12 cellular contexts compared by ENCODE assay signal in genomic region chr16:68319185-68319908, GRCh38. TPM values are rescaled to one million over a fixed set of nuclear protein-coding genes. Genes with fewer than 3 reads are reported as not detected.
DNase-seq lines count a peak whose midpoint lies in the region; ATAC-seq and TF ChIP-seq lines count a peak whose summit lies in the region.
"Had no signal": no experiment of that assay in that cellular context is flagged by ENCODE, and none has a peak within 500 bp of the region (broad histone marks: within the 10 kb centered on the region; RNA-seq: fewer than 3 reads in every experiment).

No MANE protein-coding gene starts in this region.

- TF ChIP-seq POLR2A in sigmoid colon (IDR thresholded peaks at IDR 0.05) = no peak

- peak; percentile 77 to 79 for DNase-seq in activated T-cell treated with anti-CD3 and anti-CD28 coated beads, Interleukin-2, amount 50 U/mL, for 72 hours
- peak; percentile 20 to 36 for DNase-seq in stimulated activated CD4-positive, alpha-beta T cell treated with anti-CD3 and anti-CD28 coated beads, Interleukin-2, amount 100 ng/mL, for 48 hours
- DNase-seq in sigmoid colon = no peak
- no peak for DNase-seq in NOMO-1 (lab: John Stamatoyannopoulos, UW; ENCODE audit: unreplicated experiment in 2 of 2)
- DNase-seq in osteoblast (ENCODE audit: insufficient read length, low spot score, missing footprints) = no peak
- DNase-seq in neural progenitor cell (ENCODE audit: low spot score) = no peak
- DNase-seq: DMS153, endodermal cell, NCI-H510A treated with DMSO at 0.1 percent for 48 hours, SK-N-SH had no signal

- H3K27me3 ChIP-seq in sigmoid colon = no peaks in the 10 kb centered on the region
- no peaks in the 10 kb centered on the region for H3K27me3 ChIP-seq in osteoblast (ENCODE audit: insufficient read depth, low read length)
- no peaks in the 10 kb centered on the region for H3K27me3 ChIP-seq in neural progenitor cell

- no peak for TF ChIP-seq EP300 in sigmoid colon (IDR thresholded peaks at IDR 0.05)

- H3K79me2 ChIP-seq in osteoblast (ENCODE audit: insufficient read depth, low read length) (no peaks in the 10 kb centered on the region), neural progenitor cell (ENCODE audit: low read depth) (peaks cover 1% of the 10 kb centered on the region)

- H3K4me2 ChIP-seq in osteoblast (ENCODE audit: insufficient read depth, low read length) (no peak overlapping the region), neural progenitor cell (no peak overlapping the region)
- H3K4me2 ChIP-seq: SK-N-SH had no signal

- peak overlapping the region; percentile 72 for H3K27ac Mint-ChIP-seq in activated T-cell treated with anti-CD3 and anti-CD28 coated beads, Interleukin-2, amount 50 U/mL, for 72 hours
- H3K27ac Mint-ChIP-seq in neural progenitor cell = no peak overlapping the region
- H3K27ac Mint-ChIP-seq: endodermal cell had no signal

- no peak overlapping the region for H3K9ac ChIP-seq in neural progenitor cell
- H3K9ac ChIP-seq: SK-N-SH had no signal

- H3K4me3 Mint-ChIP-seq in activated T-cell treated with anti-CD3 and anti-CD28 coated beads, Interleukin-2, amount 50 U/mL, for 72 hours = peak overlapping the region; percentile 59 to 71
- H3K4me3 Mint-ChIP-seq in neural progenitor cell = no peak overlapping the region
- H3K4me3 Mint-ChIP-seq: endodermal cell had no signal

- H3K36me3 Mint-ChIP-seq in activated T-cell treated with anti-CD3 and anti-CD28 coated beads, Interleukin-2, amount 50 U/mL, for 72 hours (ENCODE audit: insufficient read depth in 2 of 2) = peaks cover 1 to 28% of the 10 kb centered on the region in 2 donors
- peaks cover 27% of the 10 kb centered on the region for H3K36me3 Mint-ChIP-seq in neural progenitor cell

- H3K4me1 ChIP-seq in sigmoid colon (no peaks in the 10 kb centered on the region), osteoblast (ENCODE audit: insufficient read depth, low read length) (no peaks in the 10 kb centered on the region), neural progenitor cell (no peaks in the 10 kb centered on the region)

- TF ChIP-seq CTCF in sigmoid colon (IDR thresholded peaks at IDR 0.05) (no peak), osteoblast (IDR thresholded peaks at IDR 0.05; ENCODE audit: extremely low read depth, low read depth, low read length) (no peak), neural progenitor cell (IDR thresholded peaks at IDR 0.05) (no peak)

- H3K4me1 Mint-ChIP-seq in activated T-cell treated with anti-CD3 and anti-CD28 coated beads, Interleukin-2, amount 50 U/mL, for 72 hours (ENCODE audit: low read depth) = peaks cover 26% of the 10 kb centered on the region
- peaks cover 10% of the 10 kb centered on the region for H3K4me1 Mint-ChIP-seq in neural progenitor cell
- H3K4me1 Mint-ChIP-seq: endodermal cell had no signal

- H3K4me3 ChIP-seq in sigmoid colon (no peak overlapping the region), osteoblast (ENCODE audit: insufficient read depth, low read length) (no peak overlapping the region), neural progenitor cell (no peak overlapping the region)

- peaks cover 5 to 80% (median 17%) of the 10 kb centered on the region in 4 donors for H3K36me3 ChIP-seq in sigmoid colon
- H3K36me3 ChIP-seq in osteoblast (ENCODE audit: insufficient read depth, low read length) = peaks cover 28% of the 10 kb centered on the region
- H3K36me3 ChIP-seq in neural progenitor cell = no peaks in the 10 kb centered on the region

- H3K9me3 Mint-ChIP-seq in activated T-cell treated with anti-CD3 and anti-CD28 coated beads, Interleukin-2, amount 50 U/mL, for 72 hours = no peaks in the 10 kb centered on the region
- no peaks in the 10 kb centered on the region for H3K9me3 Mint-ChIP-seq in neural progenitor cell
- H3K9me3 Mint-ChIP-seq: endodermal cell had no signal

- no peaks in the 10 kb centered on the region for H3K27me3 Mint-ChIP-seq in activated T-cell treated with anti-CD3 and anti-CD28 coated beads, Interleukin-2, amount 50 U/mL, for 72 hours (ENCODE audit: low read depth)
- H3K27me3 Mint-ChIP-seq in neural progenitor cell (ENCODE audit: insufficient read depth, low read depth) = peaks cover 4% of the 10 kb centered on the region

- H3F3A ChIP-seq in neural progenitor cell (ENCODE audit: low read depth) = no peaks in the 10 kb centered on the region

- peak; percentile 60 for ATAC-seq in GM18858 (IDR thresholded peaks at IDR 0.05; ENCODE audit: unreplicated experiment)
- ATAC-seq in HG02973 (IDR thresholded peaks at IDR 0.05; ENCODE audit: unreplicated experiment) = peak; percentile 70
- peak; percentile 100 for ATAC-seq in activated T-cell treated with anti-CD3 and anti-CD28 coated beads, Interleukin-2, amount 50 U/mL, for 72 hours (replicated peaks in 1 of 2)

- no peak overlapping the region for H3K27ac ChIP-seq in sigmoid colon
- H3K27ac ChIP-seq in osteoblast (ENCODE audit: low read depth, low read length) = no peak overlapping the region
- no peak overlapping the region for H3K27ac ChIP-seq in neural progenitor cell

- WGBS in sigmoid colon, 2 donors = 91 to 93% methylated on average over 6 of the region's 6 CpGs

- no peaks in the 10 kb centered on the region for H4K20me1 ChIP-seq in osteoblast (ENCODE audit: insufficient read depth, low read length)
- no peaks in the 10 kb centered on the region for H4K20me1 ChIP-seq in neural progenitor cell (ENCODE audit: low read depth)

- H3K9me3 ChIP-seq in sigmoid colon = no peaks in the 10 kb centered on the region
- no peaks in the 10 kb centered on the region for H3K9me3 ChIP-seq in osteoblast (ENCODE audit: low read depth, low read length)
- H3K9me3 ChIP-seq in neural progenitor cell (ENCODE audit: low read depth) = no peaks in the 10 kb centered on the region
- H3K9me3 ChIP-seq: SK-N-SH had no signal

- H2AFZ ChIP-seq in osteoblast (ENCODE audit: low read length) (no peak overlapping the region), neural progenitor cell (replicated peaks) (no peak overlapping the region)

- intact Hi-C loops in sigmoid colon (cut with DNase I) = no loop called here

RNA-seq across cellular contexts. Expression of gene PRMT7, which starts 8.5 kb away (rescaled TPM):
- 10 to 100 TPM; 71.2 to 75.9 TPM for total RNA-seq in activated T-cell treated with anti-CD3 and anti-CD28 coated beads, Interleukin-2, amount 50 U/mL, for 72 hours
- total RNA-seq in sigmoid colon = 10 to 100 TPM; 34.6 to 51.0 (median 45.6) TPM
- polyA plus RNA-seq in sigmoid colon = 10 to 100 TPM; 12.0 to 40.7 (median 19.0) TPM
- total RNA-seq in osteoblast = 35.4 and 36.9 TPM in 2 replicates
- 70.2 and 79.7 TPM in 2 replicates for total RNA-seq in neural progenitor cell (ENCODE audit: low replicate concordance)

RNA-seq across cellular contexts. Expression of gene SLC7A6OS, which starts 8.6 kb away (rescaled TPM):
- 10 to 100 TPM; 21.9 to 25.8 TPM for total RNA-seq in activated T-cell treated with anti-CD3 and anti-CD28 coated beads, Interleukin-2, amount 50 U/mL, for 72 hours
- total RNA-seq in sigmoid colon = 10 to 100 TPM in 3 of 4 donors, 1 to 10 TPM in 1; 9.5 to 20.8 (median 11.8) TPM
- 1 to 10 TPM; 4.8 to 10.0 (median 6.5) TPM for polyA plus RNA-seq in sigmoid colon
- total RNA-seq in osteoblast = 12.1 and 12.3 TPM in 2 replicates
- total RNA-seq in neural progenitor cell (ENCODE audit: low replicate concordance) = 18.7 and 18.8 TPM in 2 replicates

RNA-seq across cellular contexts. Expression of gene SLC7A6, which starts 55.0 kb away (rescaled TPM):
- 100 to 1,000 TPM in 1 of 2 donors, 10 to 100 TPM in 1; 99.8 to 131 TPM for total RNA-seq in activated T-cell treated with anti-CD3 and anti-CD28 coated beads, Interleukin-2, amount 50 U/mL, for 72 hours
- total RNA-seq in sigmoid colon = 10 to 100 TPM; 26.8 to 40.7 (median 35.1) TPM
- 10 to 100 TPM in 1 of 3 donors, 1 to 10 TPM in 2; 1.8 to 22.5 (median 2.5) TPM for polyA plus RNA-seq in sigmoid colon
- 35.1 and 36.9 TPM in 2 replicates for total RNA-seq in osteoblast
- total RNA-seq in neural progenitor cell (ENCODE audit: low replicate concordance) = 5.6 and 13.7 TPM in 2 replicates

Comparison
In these comparisons a context has a peak if more than half of its experiments do, and no peak if none do; other contexts are left out.
1. DNase-seq: peak in activated T-cell treated with anti-CD3 and anti-CD28 coated beads, Interleukin-2, amount 50 U/mL, for 72 hours (2 of 2) and stimulated activated CD4-positive, alpha-beta T cell treated with anti-CD3 and anti-CD28 coated beads, Interleukin-2, amount 100 ng/mL, for 48 hours (2 of 2); none in sigmoid colon (single experiment), NOMO-1 (0 of 2), osteoblast (single experiment) and neural progenitor cell (single experiment).
2. Peak in every context shown above with its lines, with median percentiles within 50 percentile points of each other: ATAC-seq.